Comparison of ENCODE assay signal across 8 cellular contexts in the genomic region with DNA sequence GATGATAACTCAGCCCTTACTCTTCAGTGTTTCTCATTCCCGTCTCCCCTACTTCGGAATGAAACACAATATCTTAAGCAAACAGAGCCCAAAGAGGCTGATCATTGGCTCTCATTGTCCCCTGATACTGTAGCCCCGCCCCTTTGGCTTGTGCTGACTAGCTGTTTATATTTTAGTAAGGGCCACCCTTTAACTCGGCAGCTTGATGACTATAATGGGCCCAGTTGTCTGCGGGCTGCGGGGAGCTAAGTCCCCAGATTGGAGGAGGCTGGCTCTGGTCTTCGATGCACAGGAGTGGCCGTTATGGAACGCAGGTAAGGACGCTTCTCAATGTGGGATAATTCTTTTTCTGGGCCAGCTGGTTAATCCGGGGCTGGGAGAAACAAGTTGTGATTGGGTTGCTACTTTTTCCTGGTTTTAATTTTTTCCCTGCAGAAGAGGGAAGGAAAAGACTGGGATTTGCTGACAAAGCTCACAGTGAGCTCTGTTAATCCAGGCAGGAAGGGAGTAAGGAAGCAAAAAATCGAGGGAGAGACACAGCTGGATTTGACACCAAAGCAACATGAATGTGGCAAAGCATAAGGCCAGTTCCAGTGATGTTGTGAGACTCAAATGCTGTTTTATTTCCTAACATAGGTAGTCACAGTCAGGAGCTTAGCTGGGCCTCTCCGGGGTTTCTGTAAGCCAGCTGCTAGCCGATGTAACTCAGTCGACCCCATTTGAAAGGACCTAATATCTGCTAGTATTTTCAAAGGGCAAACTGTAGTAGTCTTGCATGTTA. TPM values are rescaled to one million over a fixed set of nuclear protein-coding genes. Genes with fewer than 3 reads are reported as not detected.
DNase-seq lines count a peak whose midpoint lies in the region; ATAC-seq, FAIRE-seq and TF ChIP-seq lines count a peak whose summit lies in the region.

A gene (plus strand): TSS at position 197 of the 781 bp plus-strand sequence. CDS start 88 bp downstream, at position 285.

- no peak for DNase-seq in activated naive CD8-positive, alpha-beta T cell treated with anti-CD3 and anti-CD28 coated beads, Interleukin-2, amount 50 U/mL, for 24 hours
- DNase-seq in heart left ventricle (peak; percentile 67 to 82 (median 72)), pancreas (peak; percentile 78 to 91 (median 84))
- no peak for DNase-seq in central memory CD4-positive, alpha-beta T cell

- TF ChIP-seq CTCF in Loucy (conservative IDR thresholded peaks at IDR 0.05; ENCODE audit: low read length) (no peak), heart left ventricle (IDR thresholded peaks at IDR 0.05) (no peak), pancreas (IDR thresholded peaks at IDR 0.05) (no peak)

- no peaks in the 10 kb centered on the region for H3K9me3 ChIP-seq in Loucy (ENCODE audit: insufficient read depth, low read depth, low read length)
- no peaks in the 10 kb centered on the region for H3K9me3 ChIP-seq in heart left ventricle
- no peaks in the 10 kb centered on the region for H3K9me3 ChIP-seq in pancreas

- peak within 1 kb of the TSS; percentile 27 for H3K27ac Mint-ChIP-seq in activated naive CD8-positive, alpha-beta T cell treated with anti-CD3 and anti-CD28 coated beads, Interleukin-2, amount 50 U/mL, for 24 hours

- FAIRE-seq in pancreas (lab: Jason Lieb, UNC): peak; percentile 5

- H4K20me1 ChIP-seq in Loucy (ENCODE audit: insufficient read depth, low read length, poor library complexity, severe bottlenecking): no peaks in the 10 kb centered on the region

- H3K4me2 ChIP-seq in Loucy (ENCODE audit: low read depth, low read length, poor library complexity, severe bottlenecking): peak within 1 kb of the TSS; percentile 88

- H3K4me1 Mint-ChIP-seq in activated naive CD8-positive, alpha-beta T cell treated with anti-CD3 and anti-CD28 coated beads, Interleukin-2, amount 50 U/mL, for 24 hours: peaks cover 33% of the 10 kb centered on the region

- ATAC-seq in GM18505 (IDR thresholded peaks at IDR 0.05; ENCODE audit: unreplicated experiment) (peak; percentile 26), heart left ventricle (peak; percentile 84 to 95 (median 87)), pancreas (peak; percentile 89 to 94 (median 92)), GM18498 (IDR thresholded peaks at IDR 0.05; ENCODE audit: unreplicated experiment) (no peak), GM21528 (IDR thresholded peaks at IDR 0.05; ENCODE audit: low FRiP score, unreplicated experiment) (no peak)
- no peak for ATAC-seq in activated naive CD8-positive, alpha-beta T cell treated with anti-CD3 and anti-CD28 coated beads, Interleukin-2, amount 50 U/mL, for 24 hours

- peak within 1 kb of the TSS; percentile 55 for H2AFZ ChIP-seq in Loucy (ENCODE audit: low read length)

- peak within 1 kb of the TSS; percentile 66 for H3K4me3 ChIP-seq in Loucy (ENCODE audit: low read length, poor library complexity, severe bottlenecking)
- peak within 1 kb of the TSS in 11 of 12 donors; percentile 3 to 60 (median 40) for H3K4me3 ChIP-seq in heart left ventricle
- H3K4me3 ChIP-seq in pancreas: peak within 1 kb of the TSS; percentile 28 to 49 (median 40)

- peak within 1 kb of the TSS; percentile 21 for H3K4me3 Mint-ChIP-seq in activated naive CD8-positive, alpha-beta T cell treated with anti-CD3 and anti-CD28 coated beads, Interleukin-2, amount 50 U/mL, for 24 hours

- no peaks in the 10 kb centered on the region for H3K27me3 ChIP-seq in Loucy (ENCODE audit: insufficient read depth, low read length, poor library complexity, severe bottlenecking)
- H3K27me3 ChIP-seq in heart left ventricle: no peaks in the 10 kb centered on the region
- no peaks in the 10 kb centered on the region for H3K27me3 ChIP-seq in pancreas

- no peaks in the 10 kb centered on the region for H3K36me3 Mint-ChIP-seq in activated naive CD8-positive, alpha-beta T cell treated with anti-CD3 and anti-CD28 coated beads, Interleukin-2, amount 50 U/mL, for 24 hours (ENCODE audit: low read depth)

- H3K27me3 Mint-ChIP-seq in activated naive CD8-positive, alpha-beta T cell treated with anti-CD3 and anti-CD28 coated beads, Interleukin-2, amount 50 U/mL, for 24 hours: peaks cover 6% of the 10 kb centered on the region

- peaks cover 33% of the 10 kb centered on the region for H3K4me1 ChIP-seq in Loucy (ENCODE audit: insufficient read depth, low read length, poor library complexity, severe bottlenecking)
- peaks cover 0 to 14% (median 0%) of the 10 kb centered on the region in 12 donors for H3K4me1 ChIP-seq in heart left ventricle
- peaks cover 0 to 3% (median 0%) of the 10 kb centered on the region in 3 donors for H3K4me1 ChIP-seq in pancreas

- peak within 1 kb of the TSS; percentile 45 for H3K9ac ChIP-seq in Loucy (ENCODE audit: low read depth, low read length, poor library complexity, severe bottlenecking)

- TF ChIP-seq POLR2A in GM18505 (IDR thresholded peaks at IDR 0.05; ENCODE audit: borderline replicate concordance, extremely low read depth, insufficient read depth, insufficient read length) (no peak), heart left ventricle (IDR thresholded peaks at IDR 0.05) (peak in 1 of 2 donors; percentile 50)

- H3K36me3 ChIP-seq in Loucy (ENCODE audit: insufficient read depth, low read length) (no peaks in the 10 kb centered on the region), heart left ventricle (no peaks in the 10 kb centered on the region), pancreas (no peaks in the 10 kb centered on the region)

- no peaks in the 10 kb centered on the region; the same call in 1 of the 2 replicates for H3F3A ChIP-seq in Loucy (ENCODE audit: low read depth)

- H3K27ac ChIP-seq in heart left ventricle (peak within 1 kb of the TSS in 6 of 12 donors; percentile 10 to 63 (median 36)), pancreas (peak within 1 kb of the TSS; percentile 61 to 87 (median 75))

- no peaks in the 10 kb centered on the region for H3K9me2 ChIP-seq in Loucy (replicated peaks; ENCODE audit: low read depth, low read length)

- H3K9me3 Mint-ChIP-seq in activated naive CD8-positive, alpha-beta T cell treated with anti-CD3 and anti-CD28 coated beads, Interleukin-2, amount 50 U/mL, for 24 hours: no peaks in the 10 kb centered on the region

- WGBS in heart left ventricle, 4 donors: 16 to 29% (median 22%) methylated on average over 15 of the region's 15 CpGs
- WGBS in pancreas, 2 donors: 12 to 17% methylated on average over 15 of the region's 15 CpGs

- intact Hi-C loops in heart left ventricle (cut with DNase I): loop anchor here in 8 of 10 donors (5.0 to 10.0 kb wide), 5 partner anchors 47 to 113 kb away; no protein-coding TSS in a partner anchor
- intact Hi-C loops in pancreas (cut with DNase I): loop anchor here in 1 of 3 donors (5.0 kb wide), 1 partner anchor 113 kb away; no protein-coding TSS in a partner anchor

- no peaks in the 10 kb centered on the region for H3K79me2 ChIP-seq in Loucy (ENCODE audit: insufficient read depth, low read length)

RNA-seq across cellular contexts. Expression of the gene that starts here (rescaled TPM):
- total RNA-seq in heart left ventricle: 10 to 100 TPM; 13.0 to 30.5 (median 19.0) TPM
- 1 to 10 TPM; 5.5 to 5.8 TPM for polyA plus RNA-seq in heart left ventricle
- total RNA-seq in pancreas: 10 to 100 TPM; 17.6 to 39.2 (median 25.5) TPM
- polyA plus RNA-seq in pancreas: 10 to 100 TPM; 11.0 to 11.9 TPM

Comparison
In these comparisons a context has a peak if more than half of its experiments do, and no peak if none do; other contexts are left out.
1. ATAC-seq: peak in GM18505 (single experiment), heart left ventricle (4 of 4) and pancreas (4 of 4); none in activated naive CD8-positive, alpha-beta T cell treated with anti-CD3 and anti-CD28 coated beads, Interleukin-2, amount 50 U/mL, for 24 hours (single experiment), GM18498 (single experiment) and GM21528 (single experiment).
2. DNase-seq: peak in heart left ventricle (5 of 5) and pancreas (6 of 6); none in activated naive CD8-positive, alpha-beta T cell treated with anti-CD3 and anti-CD28 coated beads, Interleukin-2, amount 50 U/mL, for 24 hours (single experiment) and central memory CD4-positive, alpha-beta T cell (single experiment).
3. Peak in every context shown above with its lines, with median percentiles within 50 percentile points of each other: H3K4me3 ChIP-seq.